ENCODE assay signal across 16 cellular contexts in genomic region chr6:154590770-154591169, GRCh38.
DNase-seq lines count a peak whose midpoint lies in the region; ATAC-seq, FAIRE-seq and TF ChIP-seq lines count a peak whose summit lies in the region.
"Had no signal": no experiment of that assay in that cellular context is flagged by ENCODE, and none has a peak within 500 bp of the region (broad histone marks: within the 10 kb centered on the region; RNA-seq: fewer than 3 reads in every experiment).

No MANE protein-coding gene starts in this region.

- no TSS peak for BruUV-seq in PC-3 (replicated peaks; lab: Mats Ljungman, UMichigan)

- H3F3A ChIP-seq in PC-3 (ENCODE audit: low read length, unreplicated experiment) = no peaks in the 10 kb centered on the region

- no peak for DNase-seq in left ventricle myocardium inferior
- no peak for DNase-seq in right cardiac atrium
- DNase-seq in NCI-H2107 (lab: John Stamatoyannopoulos, UW) = peak; percentile 70
- peak; percentile 13 for DNase-seq in PC-3
- no peak for DNase-seq in urothelium cell line (ENCODE audit: low spot score)
- no peak for DNase-seq in NCI-H1694 treated with DMSO at 0.1 percent for 48 hours (lab: John Stamatoyannopoulos, UW)
- no peak for DNase-seq in activated naive CD8-positive, alpha-beta T cell treated with anti-CD3 and anti-CD28 coated beads for 36 hours
- no peak for DNase-seq in NK-92 treated with Interleukin-12 subunit alpha and Interleukin-12 subunit beta, amount 100 ng/mL, for 24 hours (lab: John Stamatoyannopoulos, UW)
- DNase-seq: activated CD4-positive, alpha-beta T cell treated with anti-CD3 and anti-CD28 coated beads, Interleukin-2, amount 10 ng/mL, durations not matched to agents 24 days and 14 days; brain microvascular endothelial cell; trophoblast cell had no signal

- TF ChIP-seq CTCF in left ventricle myocardium inferior (IDR thresholded peaks at IDR 0.05; ENCODE audit: borderline replicate concordance) (no peak), PC-3 (conservative IDR thresholded peaks at IDR 0.05; ENCODE audit: low read depth, low read length) (no peak)

- H3K9me3 ChIP-seq in left ventricle myocardium inferior (replicated peaks) = no peaks in the 10 kb centered on the region
- H3K9me3 ChIP-seq in right cardiac atrium (ENCODE audit: control insufficient read depth, low read length) = no peaks in the 10 kb centered on the region
- no peaks in the 10 kb centered on the region for H3K9me3 ChIP-seq in PC-3 (ENCODE audit: low read length)
- H3K9me3 ChIP-seq: SJSA1 had no signal

- H3K27me3 ChIP-seq in left ventricle myocardium inferior (ENCODE audit: low read depth) = no peaks in the 10 kb centered on the region
- H3K27me3 ChIP-seq in right cardiac atrium (ENCODE audit: control insufficient read depth, insufficient read depth) = no peaks in the 10 kb centered on the region
- H3K27me3 ChIP-seq in PC-3 (ENCODE audit: low read length) = no peaks in the 10 kb centered on the region
- H3K27me3 ChIP-seq: brain microvascular endothelial cell, hepatocyte, SJSA1 had no signal

- no peaks in the 10 kb centered on the region for H3K9me2 ChIP-seq in PC-3 (replicated peaks; ENCODE audit: low read length)

- ATAC-seq in right cardiac atrium = no peak
- ATAC-seq in PC-3 = no peak
- ATAC-seq: stimulated activated memory B cell treated with anti-CD40 and anti-IgM and Interleukin-4, amounts not matched to agents 10 μg/mL and 1 μg/mL and 100 μg/mL, for 72 hours had no signal

- intact Hi-C loops in left ventricle myocardium inferior (cut with micrococcal nuclease) (no loop called here), right cardiac atrium (cut with DNase I) (no loop called here), PC-3 (cut with micrococcal nuclease) (no loop called here)

- no peaks in the 10 kb centered on the region for H3K79me2 ChIP-seq in PC-3 (ENCODE audit: low read length)
- H3K79me2 ChIP-seq: hepatocyte had no signal

- peak; percentile 17 for FAIRE-seq in urothelium cell line (lab: Jason Lieb, UNC)

- POLR2A ChIA-PET in PC-3 (lab: Charles Lee; ENCODE audit: unreplicated experiment) = no interaction called here

- H3K4me3 Mint-ChIP-seq in activated naive CD8-positive, alpha-beta T cell treated with anti-CD3 and anti-CD28 coated beads for 36 hours = no peak overlapping the region
- H3K4me3 Mint-ChIP-seq: activated CD4-positive, alpha-beta T cell treated with anti-CD3 and anti-CD28 coated beads, Interleukin-2, amount 10 ng/mL, durations not matched to agents 24 days and 14 days; activated naive CD4-positive, alpha-beta T cell treated with anti-CD3 and anti-CD28 coated beads, Interleukin-2, amount 50 U/mL, for 24 hours; CD14-positive monocyte; stimulated activated memory B cell treated with anti-CD40 and anti-IgM and Interleukin-4, amounts not matched to agents 10 μg/mL and 1 μg/mL and 100 μg/mL, for 72 hours had no signal

- no peak overlapping the region for H3K27ac Mint-ChIP-seq in activated naive CD8-positive, alpha-beta T cell treated with anti-CD3 and anti-CD28 coated beads for 36 hours
- H3K27ac Mint-ChIP-seq: activated CD4-positive, alpha-beta T cell treated with anti-CD3 and anti-CD28 coated beads, Interleukin-2, amount 10 ng/mL, durations not matched to agents 24 days and 14 days; activated naive CD4-positive, alpha-beta T cell treated with anti-CD3 and anti-CD28 coated beads, Interleukin-2, amount 50 U/mL, for 24 hours; CD14-positive monocyte; stimulated activated memory B cell treated with anti-CD40 and anti-IgM and Interleukin-4, amounts not matched to agents 10 μg/mL and 1 μg/mL and 100 μg/mL, for 72 hours had no signal

- no peak overlapping the region for H3K4me2 ChIP-seq in PC-3 (ENCODE audit: low read length)
- H3K4me2 ChIP-seq: hepatocyte had no signal

- no peaks in the 10 kb centered on the region for H3K9me3 Mint-ChIP-seq in activated naive CD8-positive, alpha-beta T cell treated with anti-CD3 and anti-CD28 coated beads for 36 hours
- H3K9me3 Mint-ChIP-seq: activated CD4-positive, alpha-beta T cell treated with anti-CD3 and anti-CD28 coated beads, Interleukin-2, amount 10 ng/mL, durations not matched to agents 24 days and 14 days; activated naive CD4-positive, alpha-beta T cell treated with anti-CD3 and anti-CD28 coated beads, Interleukin-2, amount 50 U/mL, for 24 hours; stimulated activated memory B cell treated with anti-CD40 and anti-IgM and Interleukin-4, amounts not matched to agents 10 μg/mL and 1 μg/mL and 100 μg/mL, for 72 hours had no signal

- no peak overlapping the region for H2AFZ ChIP-seq in PC-3 (ENCODE audit: low read length)
- H2AFZ ChIP-seq: hepatocyte had no signal

- no peaks in the 10 kb centered on the region for H3K4me1 Mint-ChIP-seq in activated naive CD8-positive, alpha-beta T cell treated with anti-CD3 and anti-CD28 coated beads for 36 hours
- H3K4me1 Mint-ChIP-seq: activated CD4-positive, alpha-beta T cell treated with anti-CD3 and anti-CD28 coated beads, Interleukin-2, amount 10 ng/mL, durations not matched to agents 24 days and 14 days; activated naive CD4-positive, alpha-beta T cell treated with anti-CD3 and anti-CD28 coated beads, Interleukin-2, amount 50 U/mL, for 24 hours; CD14-positive monocyte; stimulated activated memory B cell treated with anti-CD40 and anti-IgM and Interleukin-4, amounts not matched to agents 10 μg/mL and 1 μg/mL and 100 μg/mL, for 72 hours had no signal

- peaks cover 20% of the 10 kb centered on the region for H3K4me1 ChIP-seq in left ventricle myocardium inferior
- H3K4me1 ChIP-seq in right cardiac atrium (ENCODE audit: control insufficient read depth, insufficient read depth, low read length) = no peaks in the 10 kb centered on the region
- H3K4me1 ChIP-seq in PC-3 (ENCODE audit: insufficient read depth, low read length) = no peaks in the 10 kb centered on the region
- H3K4me1 ChIP-seq: SJSA1 had no signal

- H3K4me3 ChIP-seq in left ventricle myocardium inferior (peak overlapping the region; percentile 50), right cardiac atrium (ENCODE audit: low read length) (no peak overlapping the region), PC-3 (ENCODE audit: low read length) (no peak overlapping the region)
- H3K4me3 ChIP-seq: hepatocyte, SJSA1 had no signal

- H3K27ac ChIP-seq in left ventricle myocardium inferior (replicated peaks) = peak overlapping the region; percentile 90
- no peak overlapping the region for H3K27ac ChIP-seq in right cardiac atrium (ENCODE audit: low read length)
- H3K27ac ChIP-seq in PC-3 (ENCODE audit: low read length) = no peak overlapping the region
- H3K27ac ChIP-seq: brain microvascular endothelial cell, hepatocyte, SJSA1 had no signal

- CTCF ChIA-PET in PC-3 (lab: Charles Lee) = no interaction called here

- WGBS in right cardiac atrium = 76% methylated on average over 4 of the region's 4 CpGs

- H3K36me3 ChIP-seq in left ventricle myocardium inferior (no peaks in the 10 kb centered on the region), PC-3 (ENCODE audit: low read depth, low read length) (no peaks in the 10 kb centered on the region)
- H3K36me3 ChIP-seq: brain microvascular endothelial cell, SJSA1 had no signal

- H3K27me3 Mint-ChIP-seq in activated naive CD8-positive, alpha-beta T cell treated with anti-CD3 and anti-CD28 coated beads for 36 hours = peaks cover 12% of the 10 kb centered on the region
- H3K27me3 Mint-ChIP-seq: activated naive CD4-positive, alpha-beta T cell treated with anti-CD3 and anti-CD28 coated beads, Interleukin-2, amount 50 U/mL, for 24 hours had no signal

- no peaks in the 10 kb centered on the region for H3K36me3 Mint-ChIP-seq in activated naive CD8-positive, alpha-beta T cell treated with anti-CD3 and anti-CD28 coated beads for 36 hours
- H3K36me3 Mint-ChIP-seq: activated naive CD4-positive, alpha-beta T cell treated with anti-CD3 and anti-CD28 coated beads, Interleukin-2, amount 50 U/mL, for 24 hours; CD14-positive monocyte; stimulated activated memory B cell treated with anti-CD40 and anti-IgM and Interleukin-4, amounts not matched to agents 10 μg/mL and 1 μg/mL and 100 μg/mL, for 72 hours had no signal

- no peaks in the 10 kb centered on the region for H4K20me1 ChIP-seq in PC-3 (ENCODE audit: low read length)

- H3K9ac ChIP-seq in PC-3 (ENCODE audit: low read length) = no peak overlapping the region

Comparison
In these comparisons a context has a peak if more than half of its experiments do, and no peak if none do; other contexts are left out.
1. DNase-seq: peak in NCI-H2107 (single experiment) and PC-3 (single experiment); none in left ventricle myocardium inferior (single experiment), right cardiac atrium (0 of 3), urothelium cell line (single experiment), NCI-H1694 treated with DMSO at 0.1 percent for 48 hours (single experiment), activated naive CD8-positive, alpha-beta T cell treated with anti-CD3 and anti-CD28 coated beads for 36 hours (single experiment) and NK-92 treated with Interleukin-12 subunit alpha and Interleukin-12 subunit beta, amount 100 ng/mL, for 24 hours (single experiment).